In genomic region chr7:4958477-4959301, GRCh38 we compare ENCODE assay signal across 2 cellular contexts.
TF ChIP-seq lines count a peak whose summit lies in the region.

TSS of gene MMD2 (minus strand) at chr7:4959187. CDS start at chr7:4959017, 170 bp downstream.

TF ChIP-seq in HEK293, 187 proteins besides CTCF, POLR2A, EP300 and RAD21:
- TF ChIP-seq ZNF768 (tag by site-specific recombination; IDR thresholded peaks at IDR 0.05) (peak; percentile 52; the same call in 1 of the 2 replicates), ZNF416 (tag by site-specific recombination; IDR thresholded peaks at IDR 0.05) (no peak), IKZF3 (tag by site-specific recombination; IDR thresholded peaks at IDR 0.05) (no peak), ZNF335 (tag by site-specific recombination; conservative IDR thresholded peaks at IDR 0.05) (peak; percentile 53; the same call in 1 of the 2 replicates), PATZ1 (tag by site-specific recombination; IDR thresholded peaks at IDR 0.05) (peak; percentile 12; the same call in 1 of the 2 replicates), ZNF623 (tag by site-specific recombination; IDR thresholded peaks at IDR 0.05) (no peak)
- TF ChIP-seq, protein P1, sequence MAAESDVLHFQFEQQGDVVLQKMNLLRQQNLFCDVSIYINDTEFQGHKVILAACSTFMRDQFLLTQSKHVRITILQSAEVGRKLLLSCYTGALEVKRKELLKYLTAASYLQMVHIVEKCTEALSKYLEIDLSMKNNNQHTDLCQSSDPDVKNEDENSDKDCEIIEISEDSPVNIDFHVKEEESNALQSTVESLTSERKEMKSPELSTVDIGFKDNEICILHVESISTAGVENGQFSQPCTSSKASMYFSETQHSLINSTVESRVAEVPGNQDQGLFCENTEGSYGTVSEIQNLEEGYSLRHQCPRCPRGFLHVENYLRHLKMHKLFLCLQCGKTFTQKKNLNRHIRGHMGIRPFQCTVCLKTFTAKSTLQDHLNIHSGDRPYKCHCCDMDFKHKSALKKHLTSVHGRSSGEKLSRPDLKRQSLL (tag by site-specific recombination; IDR thresholded peaks at IDR 0.05): peak; percentile 87; the same call in 1 of the 2 replicates
- TF ChIP-seq, protein P2, sequence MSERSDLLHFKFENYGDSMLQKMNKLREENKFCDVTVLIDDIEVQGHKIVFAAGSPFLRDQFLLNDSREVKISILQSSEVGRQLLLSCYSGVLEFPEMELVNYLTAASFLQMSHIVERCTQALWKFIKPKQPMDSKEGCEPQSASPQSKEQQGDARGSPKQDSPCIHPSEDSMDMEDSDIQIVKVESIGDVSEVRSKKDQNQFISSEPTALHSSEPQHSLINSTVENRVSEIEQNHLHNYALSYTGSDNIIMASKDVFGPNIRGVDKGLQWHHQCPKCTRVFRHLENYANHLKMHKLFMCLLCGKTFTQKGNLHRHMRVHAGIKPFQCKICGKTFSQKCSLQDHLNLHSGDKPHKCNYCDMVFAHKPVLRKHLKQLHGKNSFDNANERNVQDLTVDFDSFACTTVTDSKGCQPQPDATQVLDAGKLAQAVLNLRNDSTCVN (tag by site-specific recombination; optimal IDR thresholded peaks at IDR 0.05): peak; percentile 23

TF ChIP-seq in H1, 55 proteins besides CTCF, POLR2A, EP300 and RAD21 (continued from another document):
- TF ChIP-seq, protein P3, sequence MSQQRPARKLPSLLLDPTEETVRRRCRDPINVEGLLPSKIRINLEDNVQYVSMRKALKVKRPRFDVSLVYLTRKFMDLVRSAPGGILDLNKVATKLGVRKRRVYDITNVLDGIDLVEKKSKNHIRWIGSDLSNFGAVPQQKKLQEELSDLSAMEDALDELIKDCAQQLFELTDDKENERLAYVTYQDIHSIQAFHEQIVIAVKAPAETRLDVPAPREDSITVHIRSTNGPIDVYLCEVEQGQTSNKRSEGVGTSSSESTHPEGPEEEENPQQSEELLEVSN (IDR thresholded peaks at IDR 0.05): no peak
- TF ChIP-seq SIRT6 (IDR thresholded peaks at IDR 0.05; ENCODE audit: low read length): no peak
- peak; percentile 82 for TF ChIP-seq KDM1A (IDR thresholded peaks at IDR 0.05; ENCODE audit: borderline replicate concordance, low read length)
- TF ChIP-seq PHF8 (conservative IDR thresholded peaks at IDR 0.05; ENCODE audit: low read depth, low read length): 0 out of 2 replicates have a peak, but pooled peaks have one; percentile 15
- no peak for TF ChIP-seq CHD1 (IDR thresholded peaks at IDR 0.05; ENCODE audit: low read depth, low read length)
- no peak for TF ChIP-seq TBP (IDR thresholded peaks at IDR 0.05; ENCODE audit: low read depth, low read length)
- no peak for TF ChIP-seq YY1 (IDR thresholded peaks at IDR 0.05; ENCODE audit: low read depth, low read length)
- TF ChIP-seq KDM4A (IDR thresholded peaks at IDR 0.05; ENCODE audit: low read depth, low read length, severe bottlenecking): peak; percentile 84
- TF ChIP-seq EZH2 (IDR thresholded peaks at IDR 0.05; ENCODE audit: low read depth, low read length, severe bottlenecking): peak; percentile 64
- TF ChIP-seq, protein P4, sequence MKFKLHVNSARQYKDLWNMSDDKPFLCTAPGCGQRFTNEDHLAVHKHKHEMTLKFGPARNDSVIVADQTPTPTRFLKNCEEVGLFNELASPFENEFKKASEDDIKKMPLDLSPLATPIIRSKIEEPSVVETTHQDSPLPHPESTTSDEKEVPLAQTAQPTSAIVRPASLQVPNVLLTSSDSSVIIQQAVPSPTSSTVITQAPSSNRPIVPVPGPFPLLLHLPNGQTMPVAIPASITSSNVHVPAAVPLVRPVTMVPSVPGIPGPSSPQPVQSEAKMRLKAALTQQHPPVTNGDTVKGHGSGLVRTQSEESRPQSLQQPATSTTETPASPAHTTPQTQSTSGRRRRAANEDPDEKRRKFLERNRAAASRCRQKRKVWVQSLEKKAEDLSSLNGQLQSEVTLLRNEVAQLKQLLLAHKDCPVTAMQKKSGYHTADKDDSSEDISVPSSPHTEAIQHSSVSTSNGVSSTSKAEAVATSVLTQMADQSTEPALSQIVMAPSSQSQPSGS (IDR thresholded peaks at IDR 0.05; ENCODE audit: low read length): no peak
- TF ChIP-seq, protein P5, sequence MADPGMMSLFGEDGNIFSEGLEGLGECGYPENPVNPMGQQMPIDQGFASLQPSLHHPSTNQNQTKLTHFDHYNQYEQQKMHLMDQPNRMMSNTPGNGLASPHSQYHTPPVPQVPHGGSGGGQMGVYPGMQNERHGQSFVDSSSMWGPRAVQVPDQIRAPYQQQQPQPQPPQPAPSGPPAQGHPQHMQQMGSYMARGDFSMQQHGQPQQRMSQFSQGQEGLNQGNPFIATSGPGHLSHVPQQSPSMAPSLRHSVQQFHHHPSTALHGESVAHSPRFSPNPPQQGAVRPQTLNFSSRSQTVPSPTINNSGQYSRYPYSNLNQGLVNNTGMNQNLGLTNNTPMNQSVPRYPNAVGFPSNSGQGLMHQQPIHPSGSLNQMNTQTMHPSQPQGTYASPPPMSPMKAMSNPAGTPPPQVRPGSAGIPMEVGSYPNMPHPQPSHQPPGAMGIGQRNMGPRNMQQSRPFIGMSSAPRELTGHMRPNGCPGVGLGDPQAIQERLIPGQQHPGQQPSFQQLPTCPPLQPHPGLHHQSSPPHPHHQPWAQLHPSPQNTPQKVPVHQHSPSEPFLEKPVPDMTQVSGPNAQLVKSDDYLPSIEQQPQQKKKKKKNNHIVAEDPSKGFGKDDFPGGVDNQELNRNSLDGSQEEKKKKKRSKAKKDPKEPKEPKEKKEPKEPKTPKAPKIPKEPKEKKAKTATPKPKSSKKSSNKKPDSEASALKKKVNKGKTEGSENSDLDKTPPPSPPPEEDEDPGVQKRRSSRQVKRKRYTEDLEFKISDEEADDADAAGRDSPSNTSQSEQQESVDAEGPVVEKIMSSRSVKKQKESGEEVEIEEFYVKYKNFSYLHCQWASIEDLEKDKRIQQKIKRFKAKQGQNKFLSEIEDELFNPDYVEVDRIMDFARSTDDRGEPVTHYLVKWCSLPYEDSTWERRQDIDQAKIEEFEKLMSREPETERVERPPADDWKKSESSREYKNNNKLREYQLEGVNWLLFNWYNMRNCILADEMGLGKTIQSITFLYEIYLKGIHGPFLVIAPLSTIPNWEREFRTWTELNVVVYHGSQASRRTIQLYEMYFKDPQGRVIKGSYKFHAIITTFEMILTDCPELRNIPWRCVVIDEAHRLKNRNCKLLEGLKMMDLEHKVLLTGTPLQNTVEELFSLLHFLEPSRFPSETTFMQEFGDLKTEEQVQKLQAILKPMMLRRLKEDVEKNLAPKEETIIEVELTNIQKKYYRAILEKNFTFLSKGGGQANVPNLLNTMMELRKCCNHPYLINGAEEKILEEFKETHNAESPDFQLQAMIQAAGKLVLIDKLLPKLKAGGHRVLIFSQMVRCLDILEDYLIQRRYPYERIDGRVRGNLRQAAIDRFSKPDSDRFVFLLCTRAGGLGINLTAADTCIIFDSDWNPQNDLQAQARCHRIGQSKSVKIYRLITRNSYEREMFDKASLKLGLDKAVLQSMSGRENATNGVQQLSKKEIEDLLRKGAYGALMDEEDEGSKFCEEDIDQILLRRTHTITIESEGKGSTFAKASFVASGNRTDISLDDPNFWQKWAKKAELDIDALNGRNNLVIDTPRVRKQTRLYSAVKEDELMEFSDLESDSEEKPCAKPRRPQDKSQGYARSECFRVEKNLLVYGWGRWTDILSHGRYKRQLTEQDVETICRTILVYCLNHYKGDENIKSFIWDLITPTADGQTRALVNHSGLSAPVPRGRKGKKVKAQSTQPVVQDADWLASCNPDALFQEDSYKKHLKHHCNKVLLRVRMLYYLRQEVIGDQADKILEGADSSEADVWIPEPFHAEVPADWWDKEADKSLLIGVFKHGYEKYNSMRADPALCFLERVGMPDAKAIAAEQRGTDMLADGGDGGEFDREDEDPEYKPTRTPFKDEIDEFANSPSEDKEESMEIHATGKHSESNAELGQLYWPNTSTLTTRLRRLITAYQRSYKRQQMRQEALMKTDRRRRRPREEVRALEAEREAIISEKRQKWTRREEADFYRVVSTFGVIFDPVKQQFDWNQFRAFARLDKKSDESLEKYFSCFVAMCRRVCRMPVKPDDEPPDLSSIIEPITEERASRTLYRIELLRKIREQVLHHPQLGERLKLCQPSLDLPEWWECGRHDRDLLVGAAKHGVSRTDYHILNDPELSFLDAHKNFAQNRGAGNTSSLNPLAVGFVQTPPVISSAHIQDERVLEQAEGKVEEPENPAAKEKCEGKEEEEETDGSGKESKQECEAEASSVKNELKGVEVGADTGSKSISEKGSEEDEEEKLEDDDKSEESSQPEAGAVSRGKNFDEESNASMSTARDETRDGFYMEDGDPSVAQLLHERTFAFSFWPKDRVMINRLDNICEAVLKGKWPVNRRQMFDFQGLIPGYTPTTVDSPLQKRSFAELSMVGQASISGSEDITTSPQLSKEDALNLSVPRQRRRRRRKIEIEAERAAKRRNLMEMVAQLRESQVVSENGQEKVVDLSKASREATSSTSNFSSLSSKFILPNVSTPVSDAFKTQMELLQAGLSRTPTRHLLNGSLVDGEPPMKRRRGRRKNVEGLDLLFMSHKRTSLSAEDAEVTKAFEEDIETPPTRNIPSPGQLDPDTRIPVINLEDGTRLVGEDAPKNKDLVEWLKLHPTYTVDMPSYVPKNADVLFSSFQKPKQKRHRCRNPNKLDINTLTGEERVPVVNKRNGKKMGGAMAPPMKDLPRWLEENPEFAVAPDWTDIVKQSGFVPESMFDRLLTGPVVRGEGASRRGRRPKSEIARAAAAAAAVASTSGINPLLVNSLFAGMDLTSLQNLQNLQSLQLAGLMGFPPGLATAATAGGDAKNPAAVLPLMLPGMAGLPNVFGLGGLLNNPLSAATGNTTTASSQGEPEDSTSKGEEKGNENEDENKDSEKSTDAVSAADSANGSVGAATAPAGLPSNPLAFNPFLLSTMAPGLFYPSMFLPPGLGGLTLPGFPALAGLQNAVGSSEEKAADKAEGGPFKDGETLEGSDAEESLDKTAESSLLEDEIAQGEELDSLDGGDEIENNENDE (IDR thresholded peaks at IDR 0.05; ENCODE audit: insufficient replicate concordance, low read length): no peak
- no peak for TF ChIP-seq TAF1 (IDR thresholded peaks at IDR 0.05; ENCODE audit: low read depth, low read length)
- no peak for TF ChIP-seq CTBP2 (IDR thresholded peaks at IDR 0.05; ENCODE audit: borderline replicate concordance, insufficient read depth, insufficient read length, low read length)
- TF ChIP-seq SP2 (IDR thresholded peaks at IDR 0.05; ENCODE audit: low read length): no peak
- no peak for TF ChIP-seq SIX5 (IDR thresholded peaks at IDR 0.05; ENCODE audit: low read depth, low read length)
- TF ChIP-seq ZNF274 (IDR thresholded peaks at IDR 0.05; ENCODE audit: borderline replicate concordance, extremely low read depth, low read length): no peak
- TF ChIP-seq SUZ12 (IDR thresholded peaks at IDR 0.05; ENCODE audit: low read length): peak; percentile 57; the same call in 1 of the 2 replicates
- no peak for TF ChIP-seq FOSL1 (IDR thresholded peaks at IDR 0.05; ENCODE audit: insufficient read depth, low read depth, low read length)
- TF ChIP-seq, protein P6, sequence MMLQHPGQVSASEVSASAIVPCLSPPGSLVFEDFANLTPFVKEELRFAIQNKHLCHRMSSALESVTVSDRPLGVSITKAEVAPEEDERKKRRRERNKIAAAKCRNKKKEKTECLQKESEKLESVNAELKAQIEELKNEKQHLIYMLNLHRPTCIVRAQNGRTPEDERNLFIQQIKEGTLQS (IDR thresholded peaks at IDR 0.05; ENCODE audit: insufficient read depth, low read depth, low read length): no peak
- TF ChIP-seq RBBP5 (IDR thresholded peaks at IDR 0.05; ENCODE audit: borderline replicate concordance, low read depth, low read length): 0 out of 2 replicates have a peak, but pooled peaks have one; percentile 25
- no peak for TF ChIP-seq CHD2 (IDR thresholded peaks at IDR 0.05; ENCODE audit: low read length)
- no peak for TF ChIP-seq RFX5 (IDR thresholded peaks at IDR 0.05; ENCODE audit: borderline replicate concordance, low read depth, low read length)
TF ChIP-seq in H1: peak in this region for 6.
